Comparison of ENCODE assay signal across 18 cellular contexts in the genomic region with DNA sequence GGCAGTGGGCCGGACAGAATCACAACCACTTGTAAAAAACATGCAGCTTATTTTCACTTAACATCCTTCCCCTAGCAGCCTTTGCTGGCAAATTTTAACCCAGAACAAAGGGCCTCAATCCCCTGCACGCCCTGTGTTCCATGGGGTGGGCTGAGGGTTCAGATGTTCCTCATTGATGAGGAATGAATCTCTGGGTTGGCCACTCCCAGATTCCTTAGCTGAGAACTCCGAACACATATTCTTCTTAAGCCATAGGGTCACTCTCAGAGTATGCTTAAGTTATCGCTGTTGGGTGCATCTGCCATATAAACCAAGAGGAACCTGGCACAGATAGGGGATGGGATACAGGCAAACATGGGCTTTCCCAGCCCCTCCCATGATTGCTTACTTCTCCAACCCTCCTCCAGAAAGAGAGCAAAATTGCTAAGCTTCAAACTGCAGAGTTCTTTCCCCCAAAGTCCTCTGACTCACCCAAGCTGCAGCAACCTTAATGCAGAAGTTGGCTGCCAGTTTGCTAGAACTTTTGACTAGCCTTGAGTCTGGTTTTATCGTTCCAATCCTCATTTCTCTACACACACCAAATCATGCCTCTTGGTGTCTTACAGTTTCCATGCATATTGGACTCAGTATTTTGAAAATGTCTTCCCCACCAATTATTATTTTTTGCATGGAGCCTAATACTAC.
DNase-seq lines count a peak whose midpoint lies in the region; ATAC-seq and TF ChIP-seq lines count a peak whose summit lies in the region.
"Had no signal": no experiment of that assay in that cellular context is flagged by ENCODE, and none has a peak within 500 bp of the region (broad histone marks: within the 10 kb centered on the region; RNA-seq: fewer than 3 reads in every experiment).

No MANE protein-coding gene starts in this region.

- H3K9ac ChIP-seq in endodermal cell (ENCODE audit: extremely low read depth, low read length, poor library complexity, severe bottlenecking), result no peak overlapping the region

- H3K9me3 ChIP-seq in osteoblast (ENCODE audit: low read depth, low read length) (no peaks in the 10 kb centered on the region), endodermal cell (ENCODE audit: control insufficient read depth, low read length) (no peaks in the 10 kb centered on the region)
- H3K9me3 ChIP-seq: thoracic aorta had no signal

- H3K79me2 ChIP-seq in osteoblast (ENCODE audit: insufficient read depth, low read length), result no peaks in the 10 kb centered on the region

- TF ChIP-seq CTCF in GM12865 (IDR thresholded peaks at IDR 0.05; ENCODE audit: insufficient read depth, low read depth, low read length, missing control alignments) (no peak), NB4 (IDR thresholded peaks at IDR 0.05; ENCODE audit: low read depth, low read length) (no peak), osteoblast (IDR thresholded peaks at IDR 0.05; ENCODE audit: extremely low read depth, low read depth, low read length) (no peak), osteocyte (IDR thresholded peaks at IDR 0.05) (no peak), endodermal cell (conservative IDR thresholded peaks at IDR 0.05) (no peak)

- H4K20me1 ChIP-seq in osteoblast (ENCODE audit: insufficient read depth, low read length), result no peaks in the 10 kb centered on the region

- DNase-seq in GM12865 (ENCODE audit: low read depth) (peak; percentile 5), NB4 (ENCODE audit: low read depth) (peak; percentile 19), osteoblast (ENCODE audit: insufficient read length, low spot score, missing footprints) (peak; percentile 44), osteocyte (ENCODE audit: extremely low spot score, unreplicated experiment) (no peak), endodermal cell (no peak), cerebellum (ENCODE audit: low spot score) (no peak)
- DNase-seq: activated CD4-positive, CD25-positive, alpha-beta regulatory T cell treated with anti-CD3 and anti-CD28 coated beads, Interleukin-2, amount 50 U/mL, for 72 hours; activated CD8-positive, alpha-beta memory T cell treated with anti-CD3 and anti-CD28 coated beads, Interleukin-2, amount 50 U/mL, for 48 hours; activated naive CD4-positive, alpha-beta T cell treated with anti-CD3 and anti-CD28 coated beads, Interleukin-2, amount 50 U/mL, for 16 hours; central memory CD4-positive, alpha-beta T cell; NCI-H1105 treated with DMSO at 0.1 percent for 48 hours; NCI-H2227 treated with DMSO at 0.1 percent for 48 hours; T-cell had no signal

- intact Hi-C loops in dendritic cell treated with granulocyte-macrophage colony-stimulating factor and Interleukin-4, amounts not matched to agents 40 ng/mL and 50 ng/mL, for 4 days (cut with micrococcal nuclease), result no loop called here

- no peaks in the 10 kb centered on the region for H3K36me3 Mint-ChIP-seq in dendritic cell treated with granulocyte-macrophage colony-stimulating factor and Interleukin-4, amounts not matched to agents 40 ng/mL and 50 ng/mL, for 4 days (ENCODE audit: low read depth)
- H3K36me3 Mint-ChIP-seq in osteocyte (ENCODE audit: unreplicated experiment), result no peaks in the 10 kb centered on the region
- H3K36me3 Mint-ChIP-seq in endodermal cell (ENCODE audit: low read depth), result no peaks in the 10 kb centered on the region
- H3K36me3 Mint-ChIP-seq: T-cell had no signal

- H3K27me3 ChIP-seq in osteoblast (ENCODE audit: insufficient read depth, low read length) (no peaks in the 10 kb centered on the region), endodermal cell (ENCODE audit: control insufficient read depth, insufficient read depth, low read length, poor library complexity, severe bottlenecking) (no peaks in the 10 kb centered on the region)

- no peak overlapping the region for H3K4me3 Mint-ChIP-seq in dendritic cell treated with granulocyte-macrophage colony-stimulating factor and Interleukin-4, amounts not matched to agents 40 ng/mL and 50 ng/mL, for 4 days
- H3K4me3 Mint-ChIP-seq in osteocyte (ENCODE audit: unreplicated experiment) (no peak overlapping the region), endodermal cell (no peak overlapping the region)
- H3K4me3 Mint-ChIP-seq: T-cell had no signal

- ATAC-seq in GM18519 (IDR thresholded peaks at IDR 0.05; ENCODE audit: low FRiP score, unreplicated experiment), result no peak
- ATAC-seq: T-cell had no signal

- WGBS in endodermal cell (ENCODE audit: insufficient coverage in 1 of 2, insufficient read length in 1 of 2), 2 experiments, result 90 to 92% methylated on average over 2 to 5 of the region's 5 CpGs

- H2AFZ ChIP-seq in osteoblast (ENCODE audit: low read length), result no peak overlapping the region
- H2AFZ ChIP-seq: PC-9 had no signal

- H3K4me1 ChIP-seq in osteoblast (ENCODE audit: insufficient read depth, low read length), result no peaks in the 10 kb centered on the region
- peaks cover under 1% of the 10 kb centered on the region for H3K4me1 ChIP-seq in endodermal cell (ENCODE audit: control insufficient read depth, insufficient read depth, low read length)

- H3K4me3 ChIP-seq in GM12865 (ENCODE audit: low read depth, low read length), result no peak overlapping the region
- H3K4me3 ChIP-seq in NB4 (ENCODE audit: low read depth, low read length), result no peak overlapping the region
- no peak overlapping the region for H3K4me3 ChIP-seq in osteoblast (ENCODE audit: insufficient read depth, low read length)
- H3K4me3 ChIP-seq in endodermal cell (ENCODE audit: low read length), result no peak overlapping the region
- H3K4me3 ChIP-seq: PC-9, thoracic aorta had no signal

- H3K27ac Mint-ChIP-seq in dendritic cell treated with granulocyte-macrophage colony-stimulating factor and Interleukin-4, amounts not matched to agents 40 ng/mL and 50 ng/mL, for 4 days, result peak overlapping the region; percentile 41
- H3K27ac Mint-ChIP-seq in osteocyte (ENCODE audit: unreplicated experiment), result no peak overlapping the region
- H3K27ac Mint-ChIP-seq in endodermal cell, result no peak overlapping the region
- H3K27ac Mint-ChIP-seq: T-cell had no signal

- H3K36me3 ChIP-seq in osteoblast (ENCODE audit: insufficient read depth, low read length) (no peaks in the 10 kb centered on the region), endodermal cell (ENCODE audit: control insufficient read depth, insufficient read depth, low read length) (no peaks in the 10 kb centered on the region)
- H3K36me3 ChIP-seq: thoracic aorta had no signal

- no peaks in the 10 kb centered on the region for H3K27me3 Mint-ChIP-seq in dendritic cell treated with granulocyte-macrophage colony-stimulating factor and Interleukin-4, amounts not matched to agents 40 ng/mL and 50 ng/mL, for 4 days
- H3K27me3 Mint-ChIP-seq in osteocyte (ENCODE audit: unreplicated experiment), result peaks cover 4% of the 10 kb centered on the region
- no peaks in the 10 kb centered on the region for H3K27me3 Mint-ChIP-seq in endodermal cell (ENCODE audit: insufficient read depth)

- peaks cover 23% of the 10 kb centered on the region for H3K4me1 Mint-ChIP-seq in dendritic cell treated with granulocyte-macrophage colony-stimulating factor and Interleukin-4, amounts not matched to agents 40 ng/mL and 50 ng/mL, for 4 days (ENCODE audit: low read depth)
- peaks cover 11% of the 10 kb centered on the region for H3K4me1 Mint-ChIP-seq in osteocyte (ENCODE audit: unreplicated experiment)
- H3K4me1 Mint-ChIP-seq in endodermal cell, result no peaks in the 10 kb centered on the region

- H3K9me3 Mint-ChIP-seq in dendritic cell treated with granulocyte-macrophage colony-stimulating factor and Interleukin-4, amounts not matched to agents 40 ng/mL and 50 ng/mL, for 4 days, result no peaks in the 10 kb centered on the region
- no peaks in the 10 kb centered on the region for H3K9me3 Mint-ChIP-seq in osteocyte (ENCODE audit: unreplicated experiment)
- H3K9me3 Mint-ChIP-seq in endodermal cell, result no peaks in the 10 kb centered on the region

- no peak overlapping the region for H3K27ac ChIP-seq in osteoblast (ENCODE audit: low read depth, low read length)
- no peak overlapping the region for H3K27ac ChIP-seq in endodermal cell (ENCODE audit: low read depth, low read length)
- H3K27ac ChIP-seq: C4-2B, PC-9, thoracic aorta had no signal

- no peak for TF ChIP-seq POLR2A in NB4 (IDR thresholded peaks at IDR 0.05; ENCODE audit: extremely low read depth, insufficient read length)

- no peak overlapping the region for H3K4me2 ChIP-seq in osteoblast (ENCODE audit: insufficient read depth, low read length)
- H3K4me2 ChIP-seq: PC-9 had no signal

Comparison
In these comparisons a context has a peak if more than half of its experiments do, and no peak if none do; other contexts are left out.
1. DNase-seq: peak in GM12865 (single experiment), NB4 (single experiment) and osteoblast (single experiment); none in osteocyte (single experiment), endodermal cell (single experiment) and cerebellum (single experiment).